Comparison of ENCODE assay signal across 1 cellular context in genomic region chr15:51782357-51782896, GRCh38.
TF ChIP-seq lines count a peak whose summit lies in the region.

No MANE protein-coding gene starts in this region.

TF ChIP-seq in K562, 482 proteins besides CTCF, POLR2A, EP300 and RAD21:
- TF ChIP-seq ZKSCAN3 (CRISPR knock-in tag; IDR thresholded peaks at IDR 0.05) (no peak), SMC3 (conservative IDR thresholded peaks at IDR 0.05; ENCODE audit: insufficient read depth, low read depth, low read length) (peak; percentile 59), CBX3 (IDR thresholded peaks at IDR 0.05; ENCODE audit: borderline replicate concordance in 1 of 2, low read length in 2 of 2) (peak in 1 of 2 experiments; percentile 93; a peak in 2 of 3 replicates), STAG1 (CRISPR knock-in tag; IDR thresholded peaks at IDR 0.05; ENCODE audit: borderline replicate concordance) (peak; percentile 24; the same call in 1 of the 2 replicates), CHAMP1 (IDR thresholded peaks at IDR 0.05) (0 out of 2 replicates have a peak, but pooled peaks have one; percentile 36)
